Comparison of ENCODE assay signal across 1 cellular context in genomic region chr19:34967551-34967950, GRCh38.
TF ChIP-seq lines count a peak whose summit lies in the region.

No MANE protein-coding gene starts in this region.

TF ChIP-seq in K562, 482 proteins besides CTCF, POLR2A, EP300 and RAD21:
- TF ChIP-seq MITF (IDR thresholded peaks at IDR 0.05) = no peak
- peak; percentile 60; the same call in 1 of the 2 replicates for TF ChIP-seq TRIM28 (IDR thresholded peaks at IDR 0.05)
- no peak for TF ChIP-seq ELF2 (CRISPR knock-in tag; IDR thresholded peaks at IDR 0.05)
- TF ChIP-seq CBX3 (IDR thresholded peaks at IDR 0.05; ENCODE audit: borderline replicate concordance in 1 of 2, low read length in 2 of 2) = peak in 1 of 2 experiments; percentile 60; a peak in 1 of 3 replicates
- TF ChIP-seq HDAC2 (IDR thresholded peaks at IDR 0.05) = no peak
- no peak for TF ChIP-seq ZNF395 (CRISPR knock-in tag; IDR thresholded peaks at IDR 0.05)
- peak; percentile 56 for TF ChIP-seq ZNF280A (IDR thresholded peaks at IDR 0.05; ENCODE audit: low read depth, partially characterized antibody)
